Comparison of ENCODE assay signal across 1 cellular context in the genomic region with DNA sequence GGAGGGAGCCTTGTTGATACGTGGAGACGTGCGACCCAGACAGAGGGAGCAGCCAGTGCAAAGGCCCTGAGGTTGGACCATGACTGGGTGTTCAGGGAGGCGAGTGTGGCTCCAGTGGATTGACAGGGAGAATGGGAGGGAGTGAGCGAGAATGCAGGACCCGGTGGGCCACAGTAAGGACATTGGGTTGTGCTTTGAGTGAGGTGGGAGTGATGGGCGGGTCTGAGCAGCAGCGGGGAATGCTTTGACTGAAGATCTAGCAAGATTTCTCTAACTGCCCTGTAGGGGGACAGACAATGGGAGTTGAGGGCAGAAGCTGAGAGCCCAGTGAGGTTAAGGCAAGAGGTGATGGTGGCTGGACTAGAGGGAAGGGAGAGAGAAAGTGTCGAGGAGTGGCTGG.
TF ChIP-seq lines count a peak whose summit lies in the region.

No MANE protein-coding gene starts in this region.

TF ChIP-seq in GM12878, 131 proteins besides CTCF, POLR2A, EP300 and RAD21:
- TF ChIP-seq FOS (IDR thresholded peaks at IDR 0.05; ENCODE audit: borderline replicate concordance, extremely low read depth, insufficient read length) (no peak), JUND (IDR thresholded peaks at IDR 0.05; ENCODE audit: low read depth, low read length) (no peak), ZSCAN29 (IDR thresholded peaks at IDR 0.05) (no peak), STAT1 (conservative IDR thresholded peaks at IDR 0.05) (no peak), SUPT20H (IDR thresholded peaks at IDR 0.05; ENCODE audit: borderline replicate concordance, control insufficient read depth, low read depth, low read length) (no peak), ZNF24 (IDR thresholded peaks at IDR 0.05) (no peak), IKZF1 (conservative IDR thresholded peaks at IDR 0.05) (no peak), KDM1A (IDR thresholded peaks at IDR 0.05; ENCODE audit: borderline replicate concordance) (no peak), HDAC2 (IDR thresholded peaks at IDR 0.05) (no peak), TCF3 (IDR thresholded peaks at IDR 0.05; ENCODE audit: borderline replicate concordance, insufficient read depth, low read depth, low read length) (no peak)
